Comparison of ENCODE assay signal across 31 cellular contexts in the genomic region with DNA sequence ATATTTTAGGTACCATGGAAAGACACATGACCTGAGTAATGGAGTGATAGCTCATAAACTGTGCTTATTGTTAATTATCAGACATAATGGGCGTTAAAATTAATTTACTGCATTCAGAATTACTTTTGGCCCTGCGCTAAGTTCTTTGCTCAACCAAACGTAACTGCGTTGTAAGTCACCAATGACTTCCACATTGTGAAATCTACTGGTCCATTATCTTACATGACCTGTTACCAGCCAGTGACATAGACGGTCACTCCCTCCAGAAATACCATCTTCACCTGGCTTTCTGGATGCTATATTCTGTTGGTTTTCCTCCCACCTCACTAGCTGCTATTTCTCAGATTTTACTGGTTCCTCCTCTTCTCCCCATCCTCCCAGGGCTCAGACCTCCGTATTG. TPM values are rescaled to one million over a fixed set of nuclear protein-coding genes. Genes with fewer than 3 reads are reported as not detected.
"Had no signal": no experiment of that assay in that cellular context is flagged by ENCODE, and none has a peak within 500 bp of the region (broad histone marks: within the 10 kb centered on the region; RNA-seq: fewer than 3 reads in every experiment).

No MANE protein-coding gene starts in this region.

- FAIRE-seq: TTC549 had no signal

- H3K27me3 ChIP-seq: ascending aorta, cardiac muscle cell had no signal

- H3K27ac ChIP-seq: ascending aorta, cardiac muscle cell, SJCRH30, SK-N-MC had no signal

- H3K4me1 ChIP-seq: SJCRH30 had no signal

- ATAC-seq: activated CD8-positive, alpha-beta T cell treated with anti-CD3 and anti-CD28 coated beads for 36 hours; Panc1 had no signal

- H3K36me3 ChIP-seq: ascending aorta, cardiac muscle cell, SJCRH30 had no signal

- H3K4me3 ChIP-seq: ascending aorta, cardiac muscle cell, SJCRH30, SK-N-MC had no signal

- H3K9me3 ChIP-seq: ascending aorta, SJCRH30 had no signal

- DNase-seq: activated CD4-positive, alpha-beta T cell treated with anti-CD3 and anti-CD28 coated beads, Interleukin-2, amount 10 ng/mL, durations not matched to agents 24 days and 14 days; activated CD4-positive, alpha-beta T cell treated with anti-CD3 and anti-CD28 coated beads, Interleukin-2, amount 50 U/mL, for 4 hours; activated CD8-positive, alpha-beta T cell treated with anti-CD3 and anti-CD28 coated beads for 36 hours; activated gamma-delta T cell; activated naive CD4-positive, alpha-beta T cell treated with Interleukin-2 at 50 U/mL for 16 hours; activated naive CD8-positive, alpha-beta T cell treated with anti-CD3 and anti-CD28 coated beads, Interleukin-2, amount 10 ng/mL, durations not matched to agents 7 days and 5 days; activated T-cell treated with anti-CD3 and anti-CD28 coated beads, Interleukin-2, amount 50 U/mL, for 24 hours; amygdala; MM.1S; MV-4-11; NCI-H1092; NCI-H1436 treated with DMSO at 0.1 percent for 48 hours; NCI-H1694 treated with DMSO at 0.1 percent for 48 hours; NCI-H2029; NCI-H345; NCI-H524 treated with DMSO at 0.1 percent for 48 hours; SHP77; SJCRH30; T1000 had no signal

RNA-seq across cellular contexts. Expression of a gene that starts 21.2 kb away (rescaled TPM):
- total RNA-seq: activated CD8-positive, alpha-beta T cell treated with anti-CD3 and anti-CD28 coated beads for 36 hours; activated T-helper 2 cell treated with anti-CD3 and anti-CD28 coated beads, Interferon-gamma antibody, Interleukin-2, Interleukin-4, amounts not matched to agents 10 μg/mL and 5 μg/mL and 100 μg/mL, durations not matched to agents 14 hours and 24 hours and 36 hours; ascending aorta; cardiac muscle cell; NCI-H460; RPMI7951; SJCRH30; T-helper 1 cell treated with Interleukin-12 subunit alpha and Interleukin-12 subunit beta and Interleukin-4 antibody, amounts not matched to agents 30 ng/mL and 1 ng/mL, for 36 hours; T-helper 2 cell treated with Interferon-gamma antibody and Interleukin-4, amounts not matched to agents 100 ng/mL and 5 ng/mL, for 36 hours had no signal

RNA-seq across cellular contexts. Expression of a gene that starts 34.4 kb away (rescaled TPM):
- total RNA-seq: activated CD4-positive, alpha-beta T cell treated with anti-CD3 and anti-CD28 coated beads, Interleukin-2, amount 10 ng/mL, durations not matched to agents 24 days and 14 days; activated CD8-positive, alpha-beta memory T cell treated with anti-CD3 and anti-CD28 coated beads for 36 hours; activated CD8-positive, alpha-beta T cell treated with anti-CD3 and anti-CD28 coated beads for 36 hours; activated naive CD8-positive, alpha-beta T cell treated with anti-CD3 and anti-CD28 coated beads, Interleukin-2, amount 10 ng/mL, durations not matched to agents 7 days and 5 days; activated T-helper 2 cell treated with anti-CD3 and anti-CD28 coated beads, Interferon-gamma antibody, Interleukin-2, Interleukin-4, amounts not matched to agents 10 μg/mL and 5 μg/mL and 100 μg/mL, durations not matched to agents 14 hours and 24 hours and 36 hours; ascending aorta; cardiac muscle cell; LHCN-M2; NCI-H460; RPMI7951; SJCRH30; T-helper 1 cell treated with Interleukin-12 subunit alpha and Interleukin-12 subunit beta and Interleukin-4 antibody, amounts not matched to agents 30 ng/mL and 1 ng/mL, for 36 hours; T-helper 2 cell treated with Interferon-gamma antibody and Interleukin-4, amounts not matched to agents 100 ng/mL and 5 ng/mL, for 36 hours had no signal
- polyA plus RNA-seq: cardiac muscle cell had no signal
